Comparison of ENCODE assay signal across 24 cellular contexts in genomic region chr2:222299926-222300724, GRCh38. TPM values are rescaled to one million over a fixed set of nuclear protein-coding genes. Genes with fewer than 3 reads are reported as not detected.
A peak's percentile ranks its signal among the peaks of the same experiment; 100 is the strongest.
DNase-seq lines count a peak whose midpoint lies in the region; ATAC-seq and TF ChIP-seq lines count a peak whose summit lies in the region.
"Had no signal": no experiment of that assay in that cellular context is flagged by ENCODE, and none has a peak within 500 bp of the region (broad histone marks: within the 10 kb centered on the region; RNA-seq: fewer than 3 reads in every experiment).

No MANE protein-coding gene starts in this region.

- no peak for TF ChIP-seq POLR2A in esophagus squamous epithelium (IDR thresholded peaks at IDR 0.05)

- H3K9me3 ChIP-seq in mesodermal cell (ENCODE audit: control insufficient read depth, low read length), result no peaks in the 10 kb centered on the region
- no peaks in the 10 kb centered on the region for H3K9me3 ChIP-seq in colonic mucosa
- H3K9me3 ChIP-seq in esophagus squamous epithelium, result no peaks in the 10 kb centered on the region
- H3K9me3 ChIP-seq: heart right ventricle, pancreas had no signal

- H3K27ac ChIP-seq in mesodermal cell (ENCODE audit: low read depth, low read length, severe bottlenecking) (peak overlapping the region; percentile 57), colonic mucosa (no peak overlapping the region), esophagus squamous epithelium (no peak overlapping the region)
- H3K27ac ChIP-seq: BLaER1 treated with 17β-estradiol and CSF1 and Interleukin-3, amounts not matched to agents 10 nM and 100 nM; heart right ventricle; pancreas had no signal

- no peak overlapping the region for H3K9ac ChIP-seq in colonic mucosa (ENCODE audit: low read depth in 2 of 2, low read length in 2 of 2)
- H3K9ac ChIP-seq: BLaER1 treated with 17β-estradiol and CSF1 and Interleukin-3, amounts not matched to agents 10 nM and 100 nM had no signal

- peaks cover 45% of the 10 kb centered on the region for H3K4me1 Mint-ChIP-seq in activated naive CD4-positive, alpha-beta T cell treated with anti-CD3 and anti-CD28 coated beads, Interleukin-2, amount 10 ng/mL, durations not matched to agents 7 days and 5 days

- peaks cover 100% of the 10 kb centered on the region for H3K27me3 Mint-ChIP-seq in activated naive CD4-positive, alpha-beta T cell treated with anti-CD3 and anti-CD28 coated beads, Interleukin-2, amount 10 ng/mL, durations not matched to agents 7 days and 5 days

- intact Hi-C loops in colonic mucosa (cut with DNase I) (no loop called here), esophagus squamous epithelium (cut with DNase I) (no loop called here)

- peaks cover 9% of the 10 kb centered on the region for H3K9me3 Mint-ChIP-seq in activated naive CD4-positive, alpha-beta T cell treated with anti-CD3 and anti-CD28 coated beads, Interleukin-2, amount 10 ng/mL, durations not matched to agents 7 days and 5 days

- H3K4me1 ChIP-seq in mesodermal cell (ENCODE audit: control insufficient read depth, insufficient read depth, low read length, poor library complexity, severe bottlenecking) (peaks cover 43% of the 10 kb centered on the region), colonic mucosa (peaks cover 7% of the 10 kb centered on the region), esophagus squamous epithelium (peaks cover 13 to 88% (median 38%) of the 10 kb centered on the region in 3 donors)

- ATAC-seq in GM19395 (IDR thresholded peaks at IDR 0.05; ENCODE audit: unreplicated experiment), result no peak
- ATAC-seq: activated T-helper 17 cell treated with anti-CD3 and anti-CD28 coated beads, Interleukin-2, amount 50 U/mL, for 72 hours; HCT116; heart right ventricle; left colon; Panc1; pancreas had no signal

- H3K4me3 ChIP-seq in astrocyte of the cerebellum (ENCODE audit: low read depth, low read length), result peak overlapping the region; percentile 96
- H3K4me3 ChIP-seq in mesodermal cell (ENCODE audit: extremely low read depth, insufficient read depth, low read length, poor library complexity, severe bottlenecking), result no peak overlapping the region
- H3K4me3 ChIP-seq in colonic mucosa, result no peak overlapping the region
- no peak overlapping the region for H3K4me3 ChIP-seq in esophagus squamous epithelium
- H3K4me3 ChIP-seq: BLaER1 treated with 17β-estradiol and CSF1 and Interleukin-3, amounts not matched to agents 10 nM and 100 nM; heart right ventricle; pancreas had no signal

- no peak for DNase-seq in activated naive CD4-positive, alpha-beta T cell treated with anti-CD3 and anti-CD28 coated beads, Interleukin-2, amount 10 ng/mL, durations not matched to agents 7 days and 5 days
- DNase-seq in activated naive CD4-positive, alpha-beta T cell treated with Interleukin-2 at 50 U/mL for 16 hours, result no peak
- DNase-seq in astrocyte of the cerebellum (ENCODE audit: low read depth) (no peak), colonic mucosa (no peak), esophagus squamous epithelium (lab: John Stamatoyannopoulos, UW) (no peak)
- DNase-seq: activated CD4-positive, alpha-beta T cell treated with anti-CD3 and anti-CD28 coated beads for 1 hour; cerebellar nuclear complex; EL; foreskin fibroblast; heart right ventricle; left colon; NCI-H1105 treated with DMSO at 0.1 percent for 48 hours; pancreas; SIG-M5; substantia nigra had no signal

- H3K4me3 Mint-ChIP-seq in activated naive CD4-positive, alpha-beta T cell treated with anti-CD3 and anti-CD28 coated beads, Interleukin-2, amount 10 ng/mL, durations not matched to agents 7 days and 5 days, result peak overlapping the region; percentile 7
- H3K4me3 Mint-ChIP-seq: activated naive CD8-positive, alpha-beta T cell had no signal

- peak overlapping the region; percentile 55 for H3K27ac Mint-ChIP-seq in activated naive CD4-positive, alpha-beta T cell treated with anti-CD3 and anti-CD28 coated beads, Interleukin-2, amount 10 ng/mL, durations not matched to agents 7 days and 5 days
- H3K27ac Mint-ChIP-seq: activated naive CD8-positive, alpha-beta T cell; activated T-helper 17 cell treated with anti-CD3 and anti-CD28 coated beads, Interleukin-2, amount 50 U/mL, for 72 hours had no signal

- CTCF ChIA-PET in activated naive CD4-positive, alpha-beta T cell treated with anti-CD3 and anti-CD28 coated beads, Interleukin-2, amount 10 ng/mL, durations not matched to agents 7 days and 5 days (lab: Charles Lee), result interaction anchor here (1.1 kb wide), 1 partner anchor 11 kb away, joined by 4 read pairs; no protein-coding TSS in a partner anchor

- TF ChIP-seq CTCF in astrocyte of the cerebellum (IDR thresholded peaks at IDR 0.05; ENCODE audit: low read depth, low read length, missing control alignments) (no peak), colonic mucosa (IDR thresholded peaks at IDR 0.05) (no peak), esophagus squamous epithelium (IDR thresholded peaks at IDR 0.05) (no peak)

- H3K36me3 ChIP-seq in mesodermal cell (ENCODE audit: control insufficient read depth, insufficient read depth, low read length), result no peaks in the 10 kb centered on the region
- no peaks in the 10 kb centered on the region for H3K36me3 ChIP-seq in colonic mucosa
- no peaks in the 10 kb centered on the region for H3K36me3 ChIP-seq in esophagus squamous epithelium
- H3K36me3 ChIP-seq: BLaER1 treated with 17β-estradiol and CSF1 and Interleukin-3, amounts not matched to agents 10 nM and 100 nM; heart right ventricle; pancreas had no signal

- WGBS in mesodermal cell (ENCODE audit: insufficient coverage in 2 of 2), 2 experiments, result 1 to 4% methylated on average over 14 to 15 of the region's 18 CpGs
- WGBS in esophagus squamous epithelium, 2 donors, result 11 to 16% methylated on average over 15 to 17 of the region's 18 CpGs

- in situ Hi-C loops in astrocyte of the cerebellum (cut with HindIII; ENCODE audit: low sequenced_read_pairs), result loop anchor here (25.0 kb wide), 2 partner anchors 263 to 312 kb away; no protein-coding TSS in a partner anchor

- peaks cover 19% of the 10 kb centered on the region for H3K36me3 Mint-ChIP-seq in activated naive CD4-positive, alpha-beta T cell treated with anti-CD3 and anti-CD28 coated beads, Interleukin-2, amount 10 ng/mL, durations not matched to agents 7 days and 5 days
- H3K36me3 Mint-ChIP-seq: activated naive CD8-positive, alpha-beta T cell had no signal

- H3K27me3 ChIP-seq in colonic mucosa (peaks cover 96% of the 10 kb centered on the region), esophagus squamous epithelium (peaks cover 65 to 100% (median 88%) of the 10 kb centered on the region in 4 donors)

RNA-seq across cellular contexts. Expression of gene PAX3, which starts 1.3 kb away (rescaled TPM):
- 13.7 TPM for polyA plus RNA-seq in mesodermal cell (2013, experiment 1 of 2)
- polyA plus RNA-seq in mesodermal cell (2013, experiment 2 of 2), result 10.5 TPM
- total RNA-seq in colonic mucosa, result under 1 TPM in 1 of 2 donors, not detected in 1; 0.16 TPM
- not detected for total RNA-seq in esophagus squamous epithelium
- total RNA-seq: activated T-helper 17 cell treated with anti-CD3 and anti-CD28 coated beads, Interleukin-2, amount 50 U/mL, for 72 hours; epithelial cell of proximal tubule; heart right ventricle; left colon; pancreas had no signal
- polyA plus RNA-seq: AG04450, pancreas had no signal
